ENCODE assay signal across 1 cellular context in genomic region chr21:8993284-8993942, GRCh38.
TF ChIP-seq lines count a peak whose summit lies in the region.

No MANE protein-coding gene starts in this region.

TF ChIP-seq in HepG2, 621 proteins besides CTCF, POLR2A, EP300 and RAD21 (continued from another document):
- TF ChIP-seq, protein P1, sequence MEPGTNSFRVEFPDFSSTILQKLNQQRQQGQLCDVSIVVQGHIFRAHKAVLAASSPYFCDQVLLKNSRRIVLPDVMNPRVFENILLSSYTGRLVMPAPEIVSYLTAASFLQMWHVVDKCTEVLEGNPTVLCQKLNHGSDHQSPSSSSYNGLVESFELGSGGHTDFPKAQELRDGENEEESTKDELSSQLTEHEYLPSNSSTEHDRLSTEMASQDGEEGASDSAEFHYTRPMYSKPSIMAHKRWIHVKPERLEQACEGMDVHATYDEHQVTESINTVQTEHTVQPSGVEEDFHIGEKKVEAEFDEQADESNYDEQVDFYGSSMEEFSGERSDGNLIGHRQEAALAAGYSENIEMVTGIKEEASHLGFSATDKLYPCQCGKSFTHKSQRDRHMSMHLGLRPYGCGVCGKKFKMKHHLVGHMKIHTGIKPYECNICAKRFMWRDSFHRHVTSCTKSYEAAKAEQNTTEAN (CRISPR knock-in tag; conservative IDR thresholded peaks at IDR 0.05), result no peak
- TF ChIP-seq, protein P2, sequence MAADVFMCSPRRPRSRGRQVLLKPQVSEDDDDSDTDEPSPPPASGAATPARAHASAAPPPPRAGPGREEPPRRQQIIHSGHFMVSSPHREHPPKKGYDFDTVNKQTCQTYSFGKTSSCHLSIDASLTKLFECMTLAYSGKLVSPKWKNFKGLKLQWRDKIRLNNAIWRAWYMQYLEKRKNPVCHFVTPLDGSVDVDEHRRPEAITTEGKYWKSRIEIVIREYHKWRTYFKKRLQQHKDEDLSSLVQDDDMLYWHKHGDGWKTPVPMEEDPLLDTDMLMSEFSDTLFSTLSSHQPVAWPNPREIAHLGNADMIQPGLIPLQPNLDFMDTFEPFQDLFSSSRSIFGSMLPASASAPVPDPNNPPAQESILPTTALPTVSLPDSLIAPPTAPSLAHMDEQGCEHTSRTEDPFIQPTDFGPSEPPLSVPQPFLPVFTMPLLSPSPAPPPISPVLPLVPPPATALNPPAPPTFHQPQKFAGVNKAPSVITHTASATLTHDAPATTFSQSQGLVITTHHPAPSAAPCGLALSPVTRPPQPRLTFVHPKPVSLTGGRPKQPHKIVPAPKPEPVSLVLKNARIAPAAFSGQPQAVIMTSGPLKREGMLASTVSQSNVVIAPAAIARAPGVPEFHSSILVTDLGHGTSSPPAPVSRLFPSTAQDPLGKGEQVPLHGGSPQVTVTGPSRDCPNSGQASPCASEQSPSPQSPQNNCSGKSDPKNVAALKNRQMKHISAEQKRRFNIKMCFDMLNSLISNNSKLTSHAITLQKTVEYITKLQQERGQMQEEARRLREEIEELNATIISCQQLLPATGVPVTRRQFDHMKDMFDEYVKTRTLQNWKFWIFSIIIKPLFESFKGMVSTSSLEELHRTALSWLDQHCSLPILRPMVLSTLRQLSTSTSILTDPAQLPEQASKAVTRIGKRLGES (CRISPR knock-in tag; IDR thresholded peaks at IDR 0.05; ENCODE audit: borderline replicate concordance), result no peak
- 0 out of 2 replicates have a peak, but pooled peaks have one; percentile 23 for TF ChIP-seq HNF1A (IDR thresholded peaks at IDR 0.05; ENCODE audit: low read depth)
- no peak for TF ChIP-seq HNF1A (CRISPR knock-in tag; IDR thresholded peaks at IDR 0.05; ENCODE audit: borderline replicate concordance)
- peak; percentile 23; the same call in 1 of the 2 replicates for TF ChIP-seq HOXA7 (CRISPR knock-in tag; IDR thresholded peaks at IDR 0.05)
- 0 out of 2 replicates have a peak, but pooled peaks have one; percentile 5 for TF ChIP-seq FOXK2 (IDR thresholded peaks at IDR 0.05)
- TF ChIP-seq ETV6 (CRISPR knock-in tag; conservative IDR thresholded peaks at IDR 0.05), result no peak
- TF ChIP-seq GLI4 (CRISPR knock-in tag; IDR thresholded peaks at IDR 0.05; ENCODE audit: borderline replicate concordance), result no peak
- no peak for TF ChIP-seq GATA4 (IDR thresholded peaks at IDR 0.05; ENCODE audit: borderline replicate concordance, low read depth)
- 0 out of 2 replicates have a peak, but pooled peaks have one; percentile 11 for TF ChIP-seq SIN3A (IDR thresholded peaks at IDR 0.05; ENCODE audit: borderline replicate concordance, low read depth, low read length)
